26 cellular contexts compared by ENCODE assay signal in genomic region chr3:90036931-90037330, GRCh38.
"Had no signal": no experiment of that assay in that cellular context is flagged by ENCODE, and none has a peak within 500 bp of the region (broad histone marks: within the 10 kb centered on the region; RNA-seq: fewer than 3 reads in every experiment).

No MANE protein-coding gene starts in this region.

- H3K4me3 ChIP-seq: ascending aorta, body of pancreas, MG63, PC-9 had no signal

- H3K9me3 ChIP-seq: ascending aorta, body of pancreas, MG63 had no signal

- H3K27ac ChIP-seq: ascending aorta, body of pancreas, PC-9 had no signal

- H3K27ac Mint-ChIP-seq: activated CD4-positive, alpha-beta memory T cell treated with anti-CD3 and anti-CD28 coated beads for 36 hours; activated CD4-positive, alpha-beta T cell treated with anti-CD3 and anti-CD28 coated beads, Interleukin-2, amount 10 ng/mL, durations not matched to agents 7 days and 5 days; activated naive CD4-positive, alpha-beta T cell treated with anti-CD3 and anti-CD28 coated beads, Interleukin-2, amount 50 U/mL, for 72 hours; activated naive CD8-positive, alpha-beta T cell treated with anti-CD3 and anti-CD28 coated beads, Interleukin-2, amount 50 U/mL, for 24 hours; T-cell had no signal

- DNase-seq: activated CD4-positive, alpha-beta memory T cell treated with anti-CD3 and anti-CD28 coated beads for 36 hours; activated CD4-positive, alpha-beta T cell treated with anti-CD3 and anti-CD28 coated beads, Interleukin-2, amount 10 ng/mL, durations not matched to agents 7 days and 5 days; activated CD4-positive, CD25-positive, alpha-beta regulatory T cell; activated CD8-positive, alpha-beta memory T cell treated with anti-CD3 and anti-CD28 coated beads for 24 hours; activated effector memory CD4-positive, alpha-beta T cell treated with anti-CD3 and anti-CD28 coated beads, Interleukin-2, amount 50 U/mL, for 16 hours; activated naive CD4-positive, alpha-beta T cell treated with Interleukin-2 at 50 U/mL for 16 hours; activated naive CD8-positive, alpha-beta T cell treated with anti-CD3 and anti-CD28 coated beads, Interleukin-2, amount 50 U/mL, for 24 hours; activated T-cell treated with anti-CD3 and anti-CD28 coated beads, Interleukin-2, amount 50 U/mL, for 4 hours; amniotic stem cell; body of pancreas; MG63; MV-4-11; NCI-H1092 treated with DMSO at 0.1 percent for 48 hours; NCI-H1436 treated with DMSO at 0.1 percent for 48 hours; NCI-H187; NCI-H2081; NCI-H510A treated with DMSO at 0.1 percent for 48 hours; NCI-H69; PC-9; SIG-M5; T-cell; T-helper 2 cell; T1000 had no signal

- H3K4me3 Mint-ChIP-seq: activated CD4-positive, alpha-beta memory T cell treated with anti-CD3 and anti-CD28 coated beads for 36 hours; activated CD4-positive, alpha-beta T cell treated with anti-CD3 and anti-CD28 coated beads, Interleukin-2, amount 10 ng/mL, durations not matched to agents 7 days and 5 days; activated naive CD8-positive, alpha-beta T cell treated with anti-CD3 and anti-CD28 coated beads, Interleukin-2, amount 50 U/mL, for 24 hours; activated T-cell treated with anti-CD3 and anti-CD28 coated beads, Interleukin-2, amount 50 U/mL, for 4 hours; central memory CD8-positive, alpha-beta T cell; T-cell had no signal

- H3K36me3 ChIP-seq: ascending aorta, MG63 had no signal

- H3K27me3 Mint-ChIP-seq: activated CD4-positive, alpha-beta memory T cell treated with anti-CD3 and anti-CD28 coated beads for 36 hours; activated CD4-positive, alpha-beta T cell treated with anti-CD3 and anti-CD28 coated beads, Interleukin-2, amount 10 ng/mL, durations not matched to agents 7 days and 5 days; activated naive CD8-positive, alpha-beta T cell treated with anti-CD3 and anti-CD28 coated beads, Interleukin-2, amount 50 U/mL, for 24 hours; central memory CD8-positive, alpha-beta T cell; T-cell had no signal

- H3K4me1 ChIP-seq: ascending aorta, body of pancreas had no signal

- ATAC-seq: activated naive CD4-positive, alpha-beta T cell treated with anti-CD3 and anti-CD28 coated beads, Interleukin-2, amount 50 U/mL, for 72 hours; activated naive CD8-positive, alpha-beta T cell treated with anti-CD3 and anti-CD28 coated beads, Interleukin-2, amount 50 U/mL, for 24 hours; activated T-cell treated with anti-CD3 and anti-CD28 coated beads, Interleukin-2, amount 50 U/mL, for 4 hours; body of pancreas; T-cell had no signal

- H3K36me3 Mint-ChIP-seq: activated CD4-positive, alpha-beta memory T cell treated with anti-CD3 and anti-CD28 coated beads for 36 hours; activated naive CD4-positive, alpha-beta T cell treated with anti-CD3 and anti-CD28 coated beads, Interleukin-2, amount 50 U/mL, for 72 hours; T-cell had no signal

- H3K4me1 Mint-ChIP-seq: activated CD4-positive, alpha-beta T cell treated with anti-CD3 and anti-CD28 coated beads, Interleukin-2, amount 10 ng/mL, durations not matched to agents 7 days and 5 days; activated naive CD8-positive, alpha-beta T cell treated with anti-CD3 and anti-CD28 coated beads, Interleukin-2, amount 50 U/mL, for 24 hours; central memory CD8-positive, alpha-beta T cell; T-cell had no signal

- H3K27me3 ChIP-seq: ascending aorta, body of pancreas, MG63 had no signal

- H2AFZ ChIP-seq: PC-9 had no signal

- H3K4me2 ChIP-seq: PC-9 had no signal
